In genomic region chr7:129843982-129844840, GRCh38 we compare ENCODE assay signal across 10 cellular contexts.
A peak's percentile ranks its signal among the peaks of the same experiment; 100 is the strongest.
DNase-seq lines count a peak whose midpoint lies in the region; ATAC-seq, FAIRE-seq and TF ChIP-seq lines count a peak whose summit lies in the region.
"Had no signal": no experiment of that assay in that cellular context is flagged by ENCODE, and none has a peak within 500 bp of the region (broad histone marks: within the 10 kb centered on the region; RNA-seq: fewer than 3 reads in every experiment).

No MANE protein-coding gene starts in this region.

- no peak overlapping the region for H3K14ac ChIP-seq in H1 (ENCODE audit: insufficient read length)

- no peak overlapping the region for H2AK5ac ChIP-seq in H1 (ENCODE audit: low read depth, low read length)

- H2BK20ac ChIP-seq in H1 (ENCODE audit: low read length), result 0 out of 2 replicates have a peak overlapping the region, but pooled peaks have one; percentile 24

- H2BK12ac ChIP-seq in H1 (ENCODE audit: low read depth, low read length), result no peak overlapping the region

- no peak overlapping the region for H3K4ac ChIP-seq in H1 (replicated peaks; ENCODE audit: insufficient read length, low read depth, low read length)

- peaks cover 35 to 100% (median 85%) of the 10 kb centered on the region in 11 experiments; a peak in 21 of 22 replicates for H4K20me1 ChIP-seq in BLaER1 treated with 17β-estradiol and CSF1 and Interleukin-3, amounts not matched to agents 10 nM and 100 nM
- H4K20me1 ChIP-seq in H1 (replicated peaks in 1 of 2; ENCODE audit: control insufficient read depth in 1 of 2, insufficient read depth in 2 of 2, low read length in 2 of 2), result peaks cover 0 to 2% of the 10 kb centered on the region in 2 experiments

- no peak for TF ChIP-seq CTCF in H1 (IDR thresholded peaks at IDR 0.05; ENCODE audit: control extremely low read depth in 1 of 3, insufficient read depth in 1 of 3, low read depth in 1 of 3, low read length in 3 of 3)

- H3K27ac ChIP-seq in BLaER1 treated with 17β-estradiol and CSF1 and Interleukin-3, amounts not matched to agents 10 nM and 100 nM, result peak overlapping the region in 2 of 11 experiments; percentile 62 to 65; a peak in 3 of 22 replicates
- peak overlapping the region; percentile 36 for H3K27ac ChIP-seq in H1 (ENCODE audit: low read depth, low read length)

- no peak for FAIRE-seq in H1 (lab: Jason Lieb, UNC)

- ATAC-seq in HG03565 (IDR thresholded peaks at IDR 0.05; ENCODE audit: unreplicated experiment), result no peak

- POLR2A ChIA-PET in H1 (lab: Charles Lee; ENCODE audit: partially characterized antibody), result interaction anchor here (1.2 kb wide), 2 partner anchors 9 to 14 kb away, joined by 5 read pairs; no protein-coding TSS in a partner anchor

- TF ChIP-seq RAD21 in H1 (IDR thresholded peaks at IDR 0.05 in 1 of 2, conservative IDR thresholded peaks at IDR 0.05 in 1 of 2; ENCODE audit: low read depth in 2 of 2, low read length in 2 of 2), result no peak

- H3K4me2 ChIP-seq in BLaER1 treated with 17β-estradiol and CSF1 and Interleukin-3, amounts not matched to agents 10 nM and 100 nM, result peak overlapping the region in 9 of 11 experiments; percentile 16 to 88 (median 69); a peak in 16 of 22 replicates
- peak overlapping the region; percentile 55 to 67 for H3K4me2 ChIP-seq in H1 (ENCODE audit: insufficient read depth in 1 of 2, low read depth in 2 of 2, low read length in 2 of 2)

- no peak overlapping the region for H4K91ac ChIP-seq in H1 (replicated peaks; ENCODE audit: insufficient read length, low read length)

- peaks cover 0 to 22% (median 8%) of the 10 kb centered on the region in 11 experiments; a peak in 10 of 22 replicates for H3K27me3 ChIP-seq in BLaER1 treated with 17β-estradiol and CSF1 and Interleukin-3, amounts not matched to agents 10 nM and 100 nM
- H3K27me3 ChIP-seq in H1 (replicated peaks in 1 of 4; ENCODE audit: control insufficient read depth in 3 of 4, extremely low read depth in 1 of 4, insufficient read depth in 3 of 4, low read length in 3 of 4), result no peaks in the 10 kb centered on the region

- peaks cover 0 to 28% of the 10 kb centered on the region in 2 experiments; a peak in 3 of 4 replicates for H3K79me2 ChIP-seq in H1 (ENCODE audit: control insufficient read depth in 1 of 2, insufficient read depth in 2 of 2, low read length in 2 of 2)

- no peak for TF ChIP-seq POLR2A in H1 (IDR thresholded peaks at IDR 0.05; ENCODE audit: control extremely low read depth in 1 of 2, low read depth in 2 of 2, low read length in 2 of 2)

- no peak overlapping the region for H3K56ac ChIP-seq in H1 (replicated peaks; ENCODE audit: insufficient read length, low read depth, low read length)

- no peak overlapping the region for H4K8ac ChIP-seq in H1 (ENCODE audit: extremely low read depth, insufficient read depth, low read length)

- H3K36me3 ChIP-seq in BLaER1 treated with 17β-estradiol and CSF1 and Interleukin-3, amounts not matched to agents 10 nM and 100 nM, result peaks cover 0 to 40% (median 3%) of the 10 kb centered on the region in 11 experiments; a peak in 15 of 22 replicates
- no peaks in the 10 kb centered on the region for H3K36me3 ChIP-seq in H1 (ENCODE audit: control insufficient read depth in 2 of 4, insufficient read depth in 4 of 4, low read length in 3 of 4)

- no peak overlapping the region for H2AFZ ChIP-seq in H1 (ENCODE audit: low read length)

- TF ChIP-seq EP300 in H1 (IDR thresholded peaks at IDR 0.05; ENCODE audit: borderline replicate concordance in 1 of 2, low read depth in 2 of 2, low read length in 2 of 2), result no peak

- 0 out of 2 replicates have a peak, but pooled peaks cover 2% of the 10 kb centered on the region for H3K79me1 ChIP-seq in H1 (ENCODE audit: low read depth, low read length)

- DNase-seq in GF-D8 (lab: John Stamatoyannopoulos, UW) (peak; percentile 18), RPMI8226 (peak; percentile 19), H1 (ENCODE audit: low read depth in 1 of 2, low spot score in 2 of 2) (no peak), iPS-NIHi11 (ENCODE audit: low spot score) (no peak), NCI-H526 treated with DMSO at 0.1 percent for 48 hours (lab: John Stamatoyannopoulos, UW) (no peak), GOT3 (lab: John Stamatoyannopoulos, UW) (no peak)
- DNase-seq: activated gamma-delta T cell treated with Interleukin-2 at 50 U/mL for 16 hours, immature natural killer cell had no signal

- CTCF ChIA-PET in H1 (lab: Charles Lee; ENCODE audit: partially characterized antibody), result interaction anchor here (1.1 to 4.4 kb wide), 6 partner anchors 9 to 166 kb away, joined by 3 to 40 read pairs (median 9); no protein-coding TSS in a partner anchor

- H4K5ac ChIP-seq in H1 (ENCODE audit: insufficient read length, low read depth, low read length), result no peak overlapping the region

- no peak overlapping the region for H2BK15ac ChIP-seq in H1 (ENCODE audit: low read length)

- peak overlapping the region; percentile 33; the same call in 1 of the 2 replicates for H3K18ac ChIP-seq in H1 (ENCODE audit: extremely low read depth, low read length)

- peak overlapping the region; percentile 1 for H2BK120ac ChIP-seq in H1 (replicated peaks; ENCODE audit: low read depth, low read length)

- WGBS in H1 (ENCODE audit: extremely low coverage in 1 of 2, insufficient coverage in 1 of 2, insufficient read length in 1 of 2, insufficient replicate concordance in 2 of 2, low coverage in 1 of 2, low lambda C conversion rate in 2 of 2, missing lambda C conversion rate in 1 of 2), 2 experiments, result 61% methylated on average over 7 of the region's 7 CpGs; no CpG with 5 or more reads in 1 of the 2 experiments

- H2BK5ac ChIP-seq in H1 (ENCODE audit: low read depth, low read length), result no peak overlapping the region; the same call in 1 of the 2 replicates

- no peak overlapping the region for H3K9ac ChIP-seq in BLaER1 treated with 17β-estradiol and CSF1 and Interleukin-3, amounts not matched to agents 10 nM and 100 nM
- H3K9ac ChIP-seq in H1 (replicated peaks in 1 of 4; ENCODE audit: extremely low read depth in 1 of 4, low read depth in 3 of 4, low read length in 3 of 4), result no peak overlapping the region

- no peaks in the 10 kb centered on the region for H3K23me2 ChIP-seq in H1 (ENCODE audit: low read depth, low read length)

- H3K9me3 ChIP-seq in BLaER1 treated with 17β-estradiol and CSF1 and Interleukin-3, amounts not matched to agents 10 nM and 100 nM (replicated peaks in 1 of 11), result no peaks in the 10 kb centered on the region
- no peaks in the 10 kb centered on the region for H3K9me3 ChIP-seq in H1 (ENCODE audit: insufficient read depth in 2 of 2, low read depth in 1 of 2, low read length in 1 of 2)

- no peak overlapping the region for H3K23ac ChIP-seq in H1 (ENCODE audit: insufficient read length)

- H3K4me3 ChIP-seq in BLaER1 treated with 17β-estradiol and CSF1 and Interleukin-3, amounts not matched to agents 10 nM and 100 nM, result no peak overlapping the region
- peak overlapping the region in 1 of 4 experiments; percentile 34; a peak in 1 of 8 replicates for H3K4me3 ChIP-seq in H1 (ENCODE audit: extremely low read depth in 1 of 4, insufficient read depth in 2 of 4, low read depth in 3 of 4, low read length in 4 of 4)

- peaks cover 24 to 73% (median 54%) of the 10 kb centered on the region in 10 experiments for H3K4me1 ChIP-seq in BLaER1 treated with 17β-estradiol and CSF1 and Interleukin-3, amounts not matched to agents 10 nM and 100 nM
- peaks cover 2 to 19% (median 12%) of the 10 kb centered on the region in 4 experiments for H3K4me1 ChIP-seq in H1 (replicated peaks in 1 of 4; ENCODE audit: control insufficient read depth in 3 of 4, insufficient read depth in 4 of 4, low read length in 3 of 4)

TF ChIP-seq in H1, 55 proteins besides CTCF, POLR2A, EP300 and RAD21:
- TF ChIP-seq CBX5 (IDR thresholded peaks at IDR 0.05; ENCODE audit: low read depth, low read length), result no peak
- peak; percentile 90 for TF ChIP-seq BACH1 (IDR thresholded peaks at IDR 0.05; ENCODE audit: low read length)
- TF ChIP-seq MAFK (IDR thresholded peaks at IDR 0.05; ENCODE audit: low read depth, low read length), result peak; percentile 75
- TF ChIP-seq SP2 (IDR thresholded peaks at IDR 0.05; ENCODE audit: low read length), result no peak
TF ChIP-seq in H1: peak in this region for 2.

Comparison
In these comparisons a context has a peak if more than half of its experiments do, and no peak if none do; other contexts are left out.
1. DNase-seq: peak in GF-D8 (single experiment) and RPMI8226 (single experiment); none in H1 (0 of 2), iPS-NIHi11 (single experiment), NCI-H526 treated with DMSO at 0.1 percent for 48 hours (single experiment) and GOT3 (single experiment).